In genomic region chr13:46490129-46490528, GRCh38 we compare ENCODE assay signal across 20 cellular contexts.
DNase-seq lines count a peak whose midpoint lies in the region; ATAC-seq and TF ChIP-seq lines count a peak whose summit lies in the region.
"Had no signal": no experiment of that assay in that cellular context is flagged by ENCODE, and none has a peak within 500 bp of the region (broad histone marks: within the 10 kb centered on the region; RNA-seq: fewer than 3 reads in every experiment).

No MANE protein-coding gene starts in this region.

- TF ChIP-seq EP300 in stomach (IDR thresholded peaks at IDR 0.05) = no peak

- peaks cover 8% of the 10 kb centered on the region; the same call in 1 of the 3 replicates for H3K4me1 Mint-ChIP-seq in GM23338

- no peaks in the 10 kb centered on the region for H3K27me3 Mint-ChIP-seq in GM23338 (ENCODE audit: insufficient read depth, low read depth, poor library complexity)

- no peak overlapping the region for H3K4me2 ChIP-seq in GM23338
- H3K4me2 ChIP-seq: BLaER1 had no signal

- no peak for DNase-seq in GM23338 (ENCODE audit: low spot score)
- DNase-seq in left lung = no peak
- DNase-seq in stomach = no peak
- no peak for DNase-seq in pons (ENCODE audit: low spot score)
- no peak for DNase-seq in Ammon's horn (ENCODE audit: low spot score)
- no peak for DNase-seq in NCI-H1436 (lab: John Stamatoyannopoulos, UW)
- DNase-seq in activated CD8-positive, alpha-beta memory T cell treated with anti-CD3 and anti-CD28 coated beads for 24 hours = no peak
- DNase-seq: DMS153; NCI-H2029; NCI-H510A; small intestine; stimulated activated CD4-positive, alpha-beta T cell treated with anti-CD3 and anti-CD28 coated beads, Interleukin-4, amount 100 ng/mL, for 24 hours; T-helper 9 cell; testis had no signal

- H4K20me1 ChIP-seq in GM23338 (replicated peaks; ENCODE audit: insufficient read depth) = no peaks in the 10 kb centered on the region
- H4K20me1 ChIP-seq: BLaER1 had no signal

- H3K36me3 ChIP-seq in GM23338 (ENCODE audit: insufficient read depth) (no peaks in the 10 kb centered on the region), left lung (no peaks in the 10 kb centered on the region), stomach (no peaks in the 10 kb centered on the region)
- H3K36me3 ChIP-seq: BLaER1, breast epithelium, MG63 had no signal

- intact Hi-C loops in left lung (cut with DNase I) = loop anchor here in 1 of 2 donors (5.0 kb wide), 1 partner anchor 232 kb away; no protein-coding TSS in a partner anchor
- intact Hi-C loops in stomach (cut with DNase I; ENCODE audit: low total_unique reads) = loop anchor here (5.0 kb wide), 1 partner anchor 232 kb away; no protein-coding TSS in a partner anchor

- no peak for TF ChIP-seq POLR2A in stomach (IDR thresholded peaks at IDR 0.05)

- peak overlapping the region; percentile 1; the same call in 1 of the 2 replicates for H2AFZ ChIP-seq in GM23338

- H3K9me3 Mint-ChIP-seq in GM23338 = no peaks in the 10 kb centered on the region

- H3K27ac Mint-ChIP-seq in GM23338 = no peak overlapping the region
- H3K27ac Mint-ChIP-seq: activated naive CD8-positive, alpha-beta T cell had no signal

- no peaks in the 10 kb centered on the region for H3K27me3 ChIP-seq in GM23338 (ENCODE audit: insufficient read depth)
- H3K27me3 ChIP-seq in left lung = no peaks in the 10 kb centered on the region
- H3K27me3 ChIP-seq in stomach = no peaks in the 10 kb centered on the region
- H3K27me3 ChIP-seq: BLaER1, breast epithelium, MG63, testis had no signal

- H3K4me3 Mint-ChIP-seq in GM23338 = no peak overlapping the region
- H3K4me3 Mint-ChIP-seq: activated naive CD8-positive, alpha-beta T cell had no signal

- peak; percentile 57 for ATAC-seq in GM23338
- peak; percentile 31 for ATAC-seq in SK-N-SH treated with all-trans-retinoic acid at 6 μM for 48 hours
- peak; percentile 25 for ATAC-seq in left lung
- ATAC-seq: activated CD4-positive, CD25-positive, alpha-beta regulatory T cell treated with anti-CD3 and anti-CD28 coated beads, Interleukin-2, amount 50 U/mL, for 24 hours had no signal

- H3K27ac ChIP-seq in GM23338 (ENCODE audit: low read depth) = no peak overlapping the region
- peak overlapping the region in 1 of 2 donors; percentile 3 for H3K27ac ChIP-seq in left lung
- peak overlapping the region in 4 of 5 donors; percentile 25 to 44 (median 39) for H3K27ac ChIP-seq in stomach
- H3K27ac ChIP-seq: BLaER1, testis had no signal

- no peaks in the 10 kb centered on the region for H3K9me2 ChIP-seq in GM23338 (ENCODE audit: insufficient read depth)

- H3K4me3 ChIP-seq in GM23338 (no peak overlapping the region), left lung (no peak overlapping the region), stomach (no peak overlapping the region)
- H3K4me3 ChIP-seq: BLaER1, breast epithelium, MG63, testis had no signal

- H3K79me2 ChIP-seq in GM23338 (replicated peaks; ENCODE audit: insufficient read depth) = no peaks in the 10 kb centered on the region

- no peaks in the 10 kb centered on the region for H3K36me3 Mint-ChIP-seq in GM23338 (ENCODE audit: low read depth)
- H3K36me3 Mint-ChIP-seq: activated naive CD8-positive, alpha-beta T cell had no signal

- no peak for TF ChIP-seq CTCF in GM23338 (conservative IDR thresholded peaks at IDR 0.05; ENCODE audit: low read depth in 2 of 2)
- TF ChIP-seq CTCF in left lung (IDR thresholded peaks at IDR 0.05) = no peak
- TF ChIP-seq CTCF in stomach (IDR thresholded peaks at IDR 0.05) = no peak

- peaks cover 0 to 8% of the 10 kb centered on the region in 2 donors for H3K9me3 ChIP-seq in left lung
- peaks cover 1 to 10% (median 2%) of the 10 kb centered on the region in 4 donors for H3K9me3 ChIP-seq in stomach
- H3K9me3 ChIP-seq: testis had no signal

- no peaks in the 10 kb centered on the region for H3F3A ChIP-seq in GM23338 (replicated peaks; ENCODE audit: low read depth)

- 14 to 31% (median 30%) methylated on average over 2 of the region's 2 CpGs for WGBS in stomach, 5 donors

- H3K4me1 ChIP-seq in GM23338 (ENCODE audit: insufficient read depth) (no peaks in the 10 kb centered on the region), left lung (peaks cover 0 to 11% of the 10 kb centered on the region in 2 donors), stomach (peaks cover 0 to 24% (median 10%) of the 10 kb centered on the region in 4 donors)
- H3K4me1 ChIP-seq: breast epithelium, testis had no signal

TF ChIP-seq in GM23338, 12 proteins besides CTCF, POLR2A, EP300 and RAD21 (continues in another document):
- no peak for TF ChIP-seq ZNF331 (CRISPR knock-in tag; IDR thresholded peaks at IDR 0.05; ENCODE audit: low read depth)

TF ChIP-seq in SK-N-SH treated with all-trans-retinoic acid at 6 μM for 48 hours, 23 proteins besides CTCF, POLR2A, EP300 and RAD21:
- TF ChIP-seq CSRNP3 (CRISPR knock-in tag; IDR thresholded peaks at IDR 0.05) (no peak), PATZ1 (CRISPR knock-in tag; IDR thresholded peaks at IDR 0.05; ENCODE audit: borderline replicate concordance) (no peak), TSHZ2 (CRISPR knock-in tag; IDR thresholded peaks at IDR 0.05) (no peak), TCF4 (CRISPR knock-in tag; IDR thresholded peaks at IDR 0.05; ENCODE audit: borderline replicate concordance) (no peak), SNAI2 (CRISPR knock-in tag; IDR thresholded peaks at IDR 0.05) (no peak), ZNF565 (CRISPR knock-in tag; conservative IDR thresholded peaks at IDR 0.05; ENCODE audit: low read depth) (no peak), RARB (CRISPR knock-in tag; IDR thresholded peaks at IDR 0.05) (no peak)
TF ChIP-seq in SK-N-SH treated with all-trans-retinoic acid at 6 μM for 48 hours: peak in this region for 0.
